Comparison of ENCODE assay signal across 1 cellular context in genomic region chr14:51619551-51619950, GRCh38.
TF ChIP-seq lines count a peak whose summit lies in the region.

No MANE protein-coding gene starts in this region.

TF ChIP-seq in IMR-90, 13 proteins besides CTCF, POLR2A, EP300 and RAD21 (continued from another document):
- TF ChIP-seq MXI1 (IDR thresholded peaks at IDR 0.05; ENCODE audit: borderline replicate concordance, low read depth, low read length) (no peak), ELK1 (IDR thresholded peaks at IDR 0.05; ENCODE audit: borderline replicate concordance, low read depth, low read length) (no peak)
